In the genomic region with DNA sequence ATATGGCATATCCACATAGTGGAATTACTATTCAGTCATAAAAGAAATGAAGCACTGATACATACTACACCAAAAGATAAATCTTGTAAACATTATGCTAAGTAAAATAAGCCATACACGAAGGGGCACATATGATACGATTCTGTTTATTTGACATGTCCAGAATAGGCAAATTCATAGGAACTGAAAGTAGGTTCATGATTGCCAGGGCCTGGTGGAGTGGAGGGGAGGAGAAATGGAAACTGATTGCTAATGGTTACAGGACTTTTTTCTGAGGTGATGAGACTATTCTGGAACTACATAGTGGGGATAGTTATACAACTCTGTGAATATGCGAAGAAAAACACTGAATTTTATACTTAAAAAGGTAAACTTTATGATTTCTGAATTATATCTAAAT, we compare ENCODE assay signal across 29 cellular contexts.
A peak's percentile ranks its signal among the peaks of the same experiment; 100 is the strongest.
DNase-seq lines count a peak whose midpoint lies in the region; ATAC-seq, FAIRE-seq and TF ChIP-seq lines count a peak whose summit lies in the region.
"Had no signal": no experiment of that assay in that cellular context is flagged by ENCODE, and none has a peak within 500 bp of the region (broad histone marks: within the 10 kb centered on the region; RNA-seq: fewer than 3 reads in every experiment).

No MANE protein-coding gene starts in this region.

- CTCF ChIA-PET in activated CD4-positive, alpha-beta memory T cell treated with anti-CD3 and anti-CD28 coated beads for 36 hours (lab: Charles Lee), result no interaction called here

- no peak for TF ChIP-seq POLR2A in esophagus muscularis mucosa (IDR thresholded peaks at IDR 0.05; ENCODE audit: low read depth)

- H3K4me1 Mint-ChIP-seq in natural killer cell, result no peaks in the 10 kb centered on the region
- H3K4me1 Mint-ChIP-seq in activated CD4-positive, alpha-beta memory T cell treated with anti-CD3 and anti-CD28 coated beads for 36 hours (ENCODE audit: low read depth), result peaks cover 17% of the 10 kb centered on the region

- intact Hi-C loops in esophagus muscularis mucosa (cut with DNase I), result no loop called here
- intact Hi-C loops in natural killer cell (cut with micrococcal nuclease), result no loop called here
- intact Hi-C loops in activated CD4-positive, alpha-beta memory T cell treated with anti-CD3 and anti-CD28 coated beads for 36 hours (cut with micrococcal nuclease), result loop anchor here (10.0 kb wide), 1 partner anchor 91 kb away; the partner anchor contains the start of gene ADAM23

- 60% methylated on average over 3 of the region's 3 CpGs for WGBS in esophagus muscularis mucosa

- H3K36me3 ChIP-seq in esophagus muscularis mucosa, result no peaks in the 10 kb centered on the region
- H3K36me3 ChIP-seq: BLaER1 treated with 17β-estradiol and CSF1 and Interleukin-3, amounts not matched to agents 10 nM and 100 nM; lower lobe of right lung had no signal

- no peaks in the 10 kb centered on the region for H3K27me3 ChIP-seq in esophagus muscularis mucosa
- H3K27me3 ChIP-seq: BLaER1 treated with 17β-estradiol and CSF1 and Interleukin-3, amounts not matched to agents 10 nM and 100 nM had no signal

- H3K4me3 Mint-ChIP-seq in natural killer cell, result no peak overlapping the region
- H3K4me3 Mint-ChIP-seq in activated CD4-positive, alpha-beta memory T cell treated with anti-CD3 and anti-CD28 coated beads for 36 hours, result no peak overlapping the region
- H3K4me3 Mint-ChIP-seq: activated CD4-positive, alpha-beta memory T cell treated with anti-CD3 and anti-CD28 coated beads, Interleukin-2, amount 10 ng/mL, durations not matched to agents 7 days and 5 days; activated naive CD4-positive, alpha-beta T cell treated with anti-CD3 and anti-CD28 coated beads, Interleukin-2, amount 50 U/mL, for 24 hours; endodermal cell; natural killer cell treated with Interleukin-12 subunit alpha and Interleukin-12 subunit beta and Interleukin-15 and Interleukin-18, amount 100 ng/mL, for 72 hours had no signal

- H3K27me3 Mint-ChIP-seq in natural killer cell (ENCODE audit: low read depth in 2 of 2), result peaks cover 0 to 3% of the 10 kb centered on the region in 2 donors
- H3K27me3 Mint-ChIP-seq in activated CD4-positive, alpha-beta memory T cell treated with anti-CD3 and anti-CD28 coated beads for 36 hours, result peaks cover 3% of the 10 kb centered on the region

- TF ChIP-seq EP300 in esophagus muscularis mucosa (IDR thresholded peaks at IDR 0.05), result no peak

- no peak overlapping the region for H3K4me3 ChIP-seq in esophagus muscularis mucosa
- H3K4me3 ChIP-seq: BLaER1 treated with 17β-estradiol and CSF1 and Interleukin-3, amounts not matched to agents 10 nM and 100 nM; coronary artery; lower lobe of right lung; PC-9 had no signal

- ATAC-seq in GM18907 (IDR thresholded peaks at IDR 0.05; ENCODE audit: unreplicated experiment) (peak; percentile 63), GM21526 (IDR thresholded peaks at IDR 0.05; ENCODE audit: low FRiP score, unreplicated experiment) (peak; percentile 63), HG03342 (IDR thresholded peaks at IDR 0.05; ENCODE audit: unreplicated experiment) (peak; percentile 77), natural killer cell (no peak)
- ATAC-seq: esophagus mucosa; HepG2; lower lobe of right lung; natural killer cell treated with Interleukin-12 subunit alpha and Interleukin-12 subunit beta and Interleukin-15 and Interleukin-18, amount 100 ng/mL, for 72 hours had no signal

- peaks cover 0 to 11% (median 4%) of the 10 kb centered on the region in 4 donors for H3K4me1 ChIP-seq in esophagus muscularis mucosa
- H3K4me1 ChIP-seq: lower lobe of right lung had no signal

- peak; percentile 7 for DNase-seq in esophagus muscularis mucosa (ENCODE audit: extremely low spot score)
- DNase-seq in ACHN, result no peak
- no peak for DNase-seq in natural killer cell
- no peak for DNase-seq in activated CD4-positive, alpha-beta memory T cell treated with anti-CD3 and anti-CD28 coated beads for 36 hours
- DNase-seq in GM19239 (ENCODE audit: insufficient read length, low spot score), result no peak
- DNase-seq: activated CD4-positive, alpha-beta memory T cell treated with anti-CD3 and anti-CD28 coated beads, Interleukin-2, amount 10 ng/mL, durations not matched to agents 7 days and 5 days; DMS53; endodermal cell; foreskin melanocyte; Kasumi-1; lower lobe of right lung; MV-4-11; NCI-H1436 treated with DMSO at 0.1 percent for 48 hours; NCI-H524; NK-92 treated with Interleukin-12 subunit alpha and Interleukin-12 subunit beta, amount 100 ng/mL, for 24 hours; PC-9; SHP77; stimulated activated naive CD4-positive, alpha-beta T cell treated with Interleukin-2 at 50 U/mL for 16 hours had no signal

- H3K27ac Mint-ChIP-seq in natural killer cell, result no peak overlapping the region
- H3K27ac Mint-ChIP-seq in activated CD4-positive, alpha-beta memory T cell treated with anti-CD3 and anti-CD28 coated beads for 36 hours, result no peak overlapping the region
- H3K27ac Mint-ChIP-seq: activated CD4-positive, alpha-beta memory T cell treated with anti-CD3 and anti-CD28 coated beads, Interleukin-2, amount 10 ng/mL, durations not matched to agents 7 days and 5 days; activated naive CD4-positive, alpha-beta T cell treated with anti-CD3 and anti-CD28 coated beads, Interleukin-2, amount 50 U/mL, for 24 hours; activated T-helper 2 cell treated with anti-CD3 and anti-CD28 coated beads, Interferon-gamma antibody, Interleukin-2, Interleukin-4, amounts not matched to agents 10 μg/mL and 5 μg/mL and 100 μg/mL, durations not matched to agents 14 hours and 24 hours and 36 hours; endodermal cell; natural killer cell treated with Interleukin-12 subunit alpha and Interleukin-12 subunit beta and Interleukin-15 and Interleukin-18, amount 100 ng/mL, for 72 hours had no signal

- no peak overlapping the region for H3K27ac ChIP-seq in esophagus muscularis mucosa (replicated peaks in 1 of 4)
- H3K27ac ChIP-seq: BLaER1 treated with 17β-estradiol and CSF1 and Interleukin-3, amounts not matched to agents 10 nM and 100 nM; coronary artery; lower lobe of right lung; PC-9 had no signal

- no peaks in the 10 kb centered on the region for H3K9me3 ChIP-seq in esophagus muscularis mucosa
- H3K9me3 ChIP-seq: BLaER1 treated with 17β-estradiol and CSF1 and Interleukin-3, amounts not matched to agents 10 nM and 100 nM; lower lobe of right lung had no signal

- in situ Hi-C loops in ACHN (cut with HindIII; ENCODE audit: low pct_ligation_motif_present, low pct_unique_long_range_greater_than_20kb, low sequenced_read_pairs), result no loop called here

- TF ChIP-seq CTCF in esophagus muscularis mucosa (IDR thresholded peaks at IDR 0.05) (no peak), natural killer cell (IDR thresholded peaks at IDR 0.05) (no peak)

- POLR2A ChIA-PET in activated CD4-positive, alpha-beta memory T cell treated with anti-CD3 and anti-CD28 coated beads for 36 hours (lab: Charles Lee), result no interaction called here

- FAIRE-seq in GM19239 (lab: Jason Lieb, UNC), result no peak
- FAIRE-seq: GM18507, HepG2 had no signal

- peaks cover 0 to 3% of the 10 kb centered on the region in 2 donors for H3K9me3 Mint-ChIP-seq in natural killer cell
- H3K9me3 Mint-ChIP-seq in activated CD4-positive, alpha-beta memory T cell treated with anti-CD3 and anti-CD28 coated beads for 36 hours, result no peaks in the 10 kb centered on the region
- H3K9me3 Mint-ChIP-seq: activated CD4-positive, alpha-beta memory T cell treated with anti-CD3 and anti-CD28 coated beads, Interleukin-2, amount 10 ng/mL, durations not matched to agents 7 days and 5 days; activated naive CD4-positive, alpha-beta T cell treated with anti-CD3 and anti-CD28 coated beads, Interleukin-2, amount 50 U/mL, for 24 hours; activated T-helper 2 cell treated with anti-CD3 and anti-CD28 coated beads, Interferon-gamma antibody, Interleukin-2, Interleukin-4, amounts not matched to agents 10 μg/mL and 5 μg/mL and 100 μg/mL, durations not matched to agents 14 hours and 24 hours and 36 hours; endodermal cell; natural killer cell treated with Interleukin-12 subunit alpha and Interleukin-12 subunit beta and Interleukin-15 and Interleukin-18, amount 100 ng/mL, for 72 hours had no signal

- no peaks in the 10 kb centered on the region for H3K36me3 Mint-ChIP-seq in natural killer cell
- no peaks in the 10 kb centered on the region for H3K36me3 Mint-ChIP-seq in activated CD4-positive, alpha-beta memory T cell treated with anti-CD3 and anti-CD28 coated beads for 36 hours
- H3K36me3 Mint-ChIP-seq: activated naive CD4-positive, alpha-beta T cell treated with anti-CD3 and anti-CD28 coated beads, Interleukin-2, amount 50 U/mL, for 24 hours; natural killer cell treated with Interleukin-12 subunit alpha and Interleukin-12 subunit beta and Interleukin-15 and Interleukin-18, amount 100 ng/mL, for 72 hours had no signal

Comparison
In these comparisons a context has a peak if more than half of its experiments do, and no peak if none do; other contexts are left out.
1. ATAC-seq: peak in GM18907 (single experiment), GM21526 (single experiment) and HG03342 (single experiment); none in natural killer cell (0 of 3).